In the genomic region with DNA sequence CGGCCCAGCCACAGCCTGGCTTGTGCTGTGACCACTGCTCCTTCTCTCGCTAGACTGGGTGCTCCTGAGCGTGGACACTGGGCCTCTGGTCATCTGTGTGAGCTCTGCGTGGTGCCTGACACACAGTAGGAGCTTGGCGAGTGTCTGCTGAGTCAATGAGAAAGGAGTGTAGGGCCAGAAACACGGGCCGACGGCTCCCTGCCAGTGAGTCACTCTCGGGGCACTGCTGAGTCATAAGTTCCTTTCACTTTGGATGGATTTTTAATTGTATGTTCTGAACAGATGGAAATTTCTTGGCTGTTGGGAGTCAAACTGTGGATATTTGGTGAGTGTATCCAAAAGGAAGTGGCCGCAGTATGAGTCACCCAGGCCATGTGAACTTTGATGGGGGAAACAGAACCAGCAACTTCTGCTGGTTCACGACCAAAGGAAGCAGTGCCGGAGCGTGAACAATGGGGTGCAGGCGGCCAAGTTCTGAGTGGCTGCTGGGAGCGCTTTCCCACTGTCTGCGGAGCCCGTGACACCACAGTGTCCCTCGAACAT, we compare ENCODE assay signal across 9 cellular contexts. TPM values are rescaled to one million over a fixed set of nuclear protein-coding genes. Genes with fewer than 3 reads are reported as not detected.
DNase-seq lines count a peak whose midpoint lies in the region; ATAC-seq and TF ChIP-seq lines count a peak whose summit lies in the region.
"Had no signal": no experiment of that assay in that cellular context is flagged by ENCODE, and none has a peak within 500 bp of the region (broad histone marks: within the 10 kb centered on the region; RNA-seq: fewer than 3 reads in every experiment).

No MANE protein-coding gene starts in this region.

- DNase-seq in NCI-H2196 (lab: John Stamatoyannopoulos, UW; ENCODE audit: unreplicated experiment) (peak; percentile 16), NCI-H2196 treated with DMSO at 0.1 percent for 48 hours (lab: John Stamatoyannopoulos, UW; ENCODE audit: unreplicated experiment) (no peak), UCSD-AML1 (lab: John Stamatoyannopoulos, UW; ENCODE audit: unreplicated experiment) (peak; percentile 67), lung (ENCODE audit: low spot score) (peak; percentile 67), NAMALWA (ENCODE audit: low spot score) (no peak), NCI-H526 treated with DMSO at 0.1 percent for 48 hours (lab: John Stamatoyannopoulos, UW) (no peak)
- peak; percentile 3 for DNase-seq in stimulated activated CD8-positive, alpha-beta memory T cell treated with anti-CD3 and anti-CD28 coated beads, Interleukin-12 subunit alpha, Interleukin-12 subunit beta, amount 100 ng/mL, for 24 hours (ENCODE audit: extremely low read depth)

- H3K4me3 ChIP-seq in lung = no peak overlapping the region

- no peaks in the 10 kb centered on the region for H3K27me3 ChIP-seq in lung (ENCODE audit: control insufficient read depth, insufficient read depth)

- peak overlapping the region; percentile 27 for H3K4me3 Mint-ChIP-seq in dendritic cell treated with granulocyte-macrophage colony-stimulating factor and Interleukin-4, amounts not matched to agents 40 ng/mL and 50 ng/mL, for 4 days
- H3K4me3 Mint-ChIP-seq: B cell had no signal

- no peaks in the 10 kb centered on the region for H3K36me3 ChIP-seq in lung (ENCODE audit: control insufficient read depth in 2 of 2, insufficient read depth in 2 of 2, low read length in 2 of 2)

- H3K27me3 Mint-ChIP-seq in dendritic cell treated with granulocyte-macrophage colony-stimulating factor and Interleukin-4, amounts not matched to agents 40 ng/mL and 50 ng/mL, for 4 days = peaks cover 16% of the 10 kb centered on the region

- no peak for TF ChIP-seq CTCF in lung (IDR thresholded peaks at IDR 0.05; ENCODE audit: control extremely low read depth, extremely low read depth)

- no peaks in the 10 kb centered on the region for H3K9me3 ChIP-seq in lung (ENCODE audit: control insufficient read depth in 2 of 2, insufficient read depth in 1 of 2, low read length in 1 of 2)

- WGBS in lung, 2 donors = 36 to 42% methylated on average over 18 of the region's 18 CpGs

- peaks cover 11% of the 10 kb centered on the region for H3K4me1 Mint-ChIP-seq in dendritic cell treated with granulocyte-macrophage colony-stimulating factor and Interleukin-4, amounts not matched to agents 40 ng/mL and 50 ng/mL, for 4 days (ENCODE audit: low read depth)

- no peaks in the 10 kb centered on the region for H3K36me3 Mint-ChIP-seq in dendritic cell treated with granulocyte-macrophage colony-stimulating factor and Interleukin-4, amounts not matched to agents 40 ng/mL and 50 ng/mL, for 4 days (ENCODE audit: low read depth)

- intact Hi-C loops in dendritic cell treated with granulocyte-macrophage colony-stimulating factor and Interleukin-4, amounts not matched to agents 40 ng/mL and 50 ng/mL, for 4 days (cut with micrococcal nuclease) = no loop called here

- peaks cover 0 to 9% of the 10 kb centered on the region in 2 donors for H3K4me1 ChIP-seq in lung (ENCODE audit: control insufficient read depth in 2 of 2, insufficient read depth in 2 of 2, low read length in 2 of 2)

- peak; percentile 52 for ATAC-seq in lung (ENCODE audit: insufficient read depth, low FRiP score)

- peak overlapping the region; percentile 87 to 97 for H3K27ac ChIP-seq in lung (ENCODE audit: low read depth in 1 of 2, low read length in 1 of 2)

- no peaks in the 10 kb centered on the region for H3K9me3 Mint-ChIP-seq in dendritic cell treated with granulocyte-macrophage colony-stimulating factor and Interleukin-4, amounts not matched to agents 40 ng/mL and 50 ng/mL, for 4 days

- H3K27ac Mint-ChIP-seq in dendritic cell treated with granulocyte-macrophage colony-stimulating factor and Interleukin-4, amounts not matched to agents 40 ng/mL and 50 ng/mL, for 4 days = peak overlapping the region; percentile 75
- H3K27ac Mint-ChIP-seq: B cell had no signal

RNA-seq across cellular contexts. Expression of gene COL18A1, which starts 41.0 kb away (rescaled TPM):
- total RNA-seq in lung = 100 to 1,000 TPM in 1 of 2 donors, 10 to 100 TPM in 1; 45.3 to 102 TPM
- 10 to 100 TPM; 42.7 to 46.3 TPM for polyA plus RNA-seq in lung

Comparison
In these comparisons a context has a peak if more than half of its experiments do, and no peak if none do; other contexts are left out.
1. DNase-seq: peak in NCI-H2196 (single experiment), UCSD-AML1 (single experiment), lung (single experiment) and stimulated activated CD8-positive, alpha-beta memory T cell treated with anti-CD3 and anti-CD28 coated beads, Interleukin-12 subunit alpha, Interleukin-12 subunit beta, amount 100 ng/mL, for 24 hours (single experiment); none in NCI-H2196 treated with DMSO at 0.1 percent for 48 hours (single experiment), NAMALWA (single experiment) and NCI-H526 treated with DMSO at 0.1 percent for 48 hours (single experiment).